In genomic region chrX:129641941-129642340, GRCh38 we compare ENCODE assay signal across 23 cellular contexts. TPM values are rescaled to one million over a fixed set of nuclear protein-coding genes. Genes with fewer than 3 reads are reported as not detected.
A peak's percentile ranks its signal among the peaks of the same experiment; 100 is the strongest.
DNase-seq lines count a peak whose midpoint lies in the region; ATAC-seq and TF ChIP-seq lines count a peak whose summit lies in the region.
"Had no signal": no experiment of that assay in that cellular context is flagged by ENCODE, and none has a peak within 500 bp of the region (broad histone marks: within the 10 kb centered on the region; RNA-seq: fewer than 3 reads in every experiment).

No MANE protein-coding gene starts in this region.

- H3K36me3 Mint-ChIP-seq in natural killer cell = no peaks in the 10 kb centered on the region
- H3K36me3 Mint-ChIP-seq: activated CD8-positive, alpha-beta memory T cell treated with anti-CD3 and anti-CD28 coated beads, Interleukin-2, amount 10 ng/mL, durations not matched to agents 7 days and 5 days had no signal

- 32% methylated on average over 3 of the region's 3 CpGs for WGBS in right cardiac atrium

- ATAC-seq in left ventricle myocardium superior (peak; percentile 54), right cardiac atrium (no peak), natural killer cell (no peak)
- ATAC-seq: activated CD4-positive, alpha-beta T cell treated with anti-CD3 and anti-CD28 coated beads for 36 hours; activated CD8-positive, alpha-beta memory T cell treated with anti-CD3 and anti-CD28 coated beads, Interleukin-2, amount 10 ng/mL, durations not matched to agents 7 days and 5 days had no signal

- no peak overlapping the region for H3K27ac Mint-ChIP-seq in natural killer cell
- H3K27ac Mint-ChIP-seq: activated CD4-positive, alpha-beta T cell treated with anti-CD3 and anti-CD28 coated beads for 36 hours; activated CD8-positive, alpha-beta memory T cell treated with anti-CD3 and anti-CD28 coated beads, Interleukin-2, amount 10 ng/mL, durations not matched to agents 7 days and 5 days; activated T-helper 2 cell treated with anti-CD3 and anti-CD28 coated beads, Interferon-gamma antibody, Interleukin-2, Interleukin-4, amounts not matched to agents 10 μg/mL and 5 μg/mL and 100 μg/mL, durations not matched to agents 14 hours and 24 hours and 36 hours; HFFc6 had no signal

- H3K27ac ChIP-seq in right cardiac atrium (ENCODE audit: low read length) = no peak overlapping the region
- H3K27ac ChIP-seq in colonic mucosa = no peak overlapping the region
- no peak overlapping the region for H3K27ac ChIP-seq in right atrium auricular region
- H3K27ac ChIP-seq: C4-2B, esophagus muscularis mucosa, heart left ventricle had no signal

- DNase-seq in left ventricle myocardium superior = peak; percentile 51
- DNase-seq in right cardiac atrium = no peak
- DNase-seq in RPMI8226 = peak; percentile 23
- peak; percentile 54 to 59 for DNase-seq in cardiac fibroblast (ENCODE audit: low read depth in 2 of 2)
- DNase-seq in colonic mucosa = no peak
- no peak for DNase-seq in natural killer cell
- DNase-seq in right atrium auricular region (ENCODE audit: low spot score) = no peak
- DNase-seq in T-helper 1 cell = no peak
- DNase-seq: activated CD4-positive, alpha-beta T cell treated with anti-CD3 and anti-CD28 coated beads for 36 hours; activated CD8-positive, alpha-beta memory T cell treated with anti-CD3 and anti-CD28 coated beads, Interleukin-2, amount 10 ng/mL, durations not matched to agents 7 days and 5 days; caudate nucleus; DMS 273 treated with DMSO at 0.1 percent for 48 hours; HFFc6; NCI-H1105; NCI-H524; occipital lobe; retina; T-helper 9 cell had no signal

- H3K9me3 ChIP-seq in right cardiac atrium (ENCODE audit: control insufficient read depth, low read length) (no peaks in the 10 kb centered on the region), colonic mucosa (no peaks in the 10 kb centered on the region), right atrium auricular region (peaks cover 0 to 11% of the 10 kb centered on the region in 2 donors)

- H3K4me3 ChIP-seq in right cardiac atrium (ENCODE audit: low read length) (no peak overlapping the region), cardiac fibroblast (replicated peaks in 1 of 2; ENCODE audit: low read depth in 2 of 2, low read length in 2 of 2) (no peak overlapping the region), colonic mucosa (no peak overlapping the region), right atrium auricular region (no peak overlapping the region)
- H3K4me3 ChIP-seq: esophagus muscularis mucosa, heart left ventricle, lung had no signal

- H3K4me1 ChIP-seq in right cardiac atrium (ENCODE audit: control insufficient read depth, insufficient read depth, low read length) = no peaks in the 10 kb centered on the region
- no peaks in the 10 kb centered on the region for H3K4me1 ChIP-seq in colonic mucosa
- no peaks in the 10 kb centered on the region for H3K4me1 ChIP-seq in right atrium auricular region

- no peaks in the 10 kb centered on the region for H3K9me3 Mint-ChIP-seq in natural killer cell
- H3K9me3 Mint-ChIP-seq: activated T-helper 2 cell treated with anti-CD3 and anti-CD28 coated beads, Interferon-gamma antibody, Interleukin-2, Interleukin-4, amounts not matched to agents 10 μg/mL and 5 μg/mL and 100 μg/mL, durations not matched to agents 14 hours and 24 hours and 36 hours; HFFc6 had no signal

- peaks cover 0 to 6% of the 10 kb centered on the region in 2 donors for H3K4me1 Mint-ChIP-seq in natural killer cell
- H3K4me1 Mint-ChIP-seq: activated CD4-positive, alpha-beta T cell treated with anti-CD3 and anti-CD28 coated beads for 36 hours had no signal

- no peaks in the 10 kb centered on the region for H3K36me3 ChIP-seq in colonic mucosa
- H3K36me3 ChIP-seq in right atrium auricular region = no peaks in the 10 kb centered on the region
- H3K36me3 ChIP-seq: esophagus muscularis mucosa, heart left ventricle had no signal

- H3K27me3 ChIP-seq in right cardiac atrium (ENCODE audit: control insufficient read depth, insufficient read depth) (no peaks in the 10 kb centered on the region), colonic mucosa (no peaks in the 10 kb centered on the region), right atrium auricular region (no peaks in the 10 kb centered on the region)
- H3K27me3 ChIP-seq: esophagus muscularis mucosa had no signal

- intact Hi-C loops in left ventricle myocardium superior (cut with micrococcal nuclease) (no loop called here), right cardiac atrium (cut with DNase I) (no loop called here), colonic mucosa (cut with DNase I) (no loop called here), natural killer cell (cut with micrococcal nuclease) (no loop called here)

- no peak overlapping the region for H3K4me3 Mint-ChIP-seq in natural killer cell
- H3K4me3 Mint-ChIP-seq: activated CD4-positive, alpha-beta T cell treated with anti-CD3 and anti-CD28 coated beads for 36 hours; activated CD8-positive, alpha-beta memory T cell treated with anti-CD3 and anti-CD28 coated beads, Interleukin-2, amount 10 ng/mL, durations not matched to agents 7 days and 5 days; HFFc6 had no signal

- H3K9ac ChIP-seq in colonic mucosa (ENCODE audit: low read depth in 2 of 2, low read length in 2 of 2) = no peak overlapping the region

- H3K27me3 Mint-ChIP-seq in natural killer cell (ENCODE audit: low read depth in 2 of 2) = no peaks in the 10 kb centered on the region
- H3K27me3 Mint-ChIP-seq: activated CD4-positive, alpha-beta T cell treated with anti-CD3 and anti-CD28 coated beads for 36 hours; activated CD8-positive, alpha-beta memory T cell treated with anti-CD3 and anti-CD28 coated beads, Interleukin-2, amount 10 ng/mL, durations not matched to agents 7 days and 5 days had no signal

- TF ChIP-seq CTCF in cardiac fibroblast (IDR thresholded peaks at IDR 0.05; ENCODE audit: low read depth, low read length) (no peak), colonic mucosa (IDR thresholded peaks at IDR 0.05) (no peak), natural killer cell (IDR thresholded peaks at IDR 0.05) (no peak), right atrium auricular region (IDR thresholded peaks at IDR 0.05) (no peak)

RNA-seq across cellular contexts. Expression of gene APLN, which starts 12.8 kb away (rescaled TPM):
- total RNA-seq in left ventricle myocardium superior (25.9 TPM), right cardiac atrium (10 to 100 TPM in 1 of 4 donors, 1 to 10 TPM in 3; 4.0 to 10.5 (median 6.4) TPM), colonic mucosa (1 to 10 TPM in 1 of 2 donors, under 1 TPM in 1; 0.15 to 2.7 TPM), natural killer cell (under 1 TPM in 1 of 3 donors, not detected in 2; 0.07 TPM), right atrium auricular region (1 to 10 TPM; 2.1 to 2.3 TPM)
- 7.0 TPM for polyA plus RNA-seq in right cardiac atrium

Comparison
In these comparisons a context has a peak if more than half of its experiments do, and no peak if none do; other contexts are left out.
1. DNase-seq: peak in left ventricle myocardium superior (single experiment), RPMI8226 (single experiment) and cardiac fibroblast (2 of 2); none in right cardiac atrium (0 of 3), colonic mucosa (single experiment), natural killer cell (single experiment), right atrium auricular region (single experiment) and T-helper 1 cell (0 of 5).